Comparison of ENCODE assay signal across 8 cellular contexts in genomic region chr2:56940054-56940453, GRCh38.
"Had no signal": no experiment of that assay in that cellular context is flagged by ENCODE, and none has a peak within 500 bp of the region (broad histone marks: within the 10 kb centered on the region; RNA-seq: fewer than 3 reads in every experiment).

No MANE protein-coding gene starts in this region.

- H3K27ac ChIP-seq: KMS-11 had no signal

- FAIRE-seq: H1, H54, HTR-8/SVneo had no signal

- H2AFZ ChIP-seq: GM23338 had no signal

- DNase-seq: H9, HCEC 1CT, KBM-7 had no signal

- H3K4me3 ChIP-seq: GM23338 had no signal

- H3K9ac ChIP-seq: KMS-11 had no signal

- H3K4me2 ChIP-seq: GM23338, KMS-11 had no signal

- ATAC-seq: GM23338 had no signal
